ENCODE assay signal across 12 cellular contexts in the genomic region with DNA sequence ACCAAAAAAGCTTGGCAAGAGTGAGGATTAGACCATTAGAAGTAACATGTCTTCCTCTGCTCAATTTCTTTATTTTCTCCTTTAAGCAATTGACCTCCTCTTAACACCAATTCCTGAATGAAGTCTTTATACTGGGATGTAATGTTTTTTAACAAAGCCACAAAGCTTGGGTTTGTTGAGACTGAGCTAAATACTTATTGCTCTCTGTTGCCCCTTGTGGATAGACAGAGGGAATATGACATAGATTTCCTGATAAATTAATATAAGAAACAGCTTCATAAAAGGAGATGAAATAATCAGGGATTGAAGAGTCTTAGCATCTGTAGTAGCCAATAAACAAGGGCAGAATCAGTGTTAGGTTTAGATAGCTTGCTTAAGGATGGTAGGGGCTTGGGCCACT. TPM values are rescaled to one million over a fixed set of nuclear protein-coding genes. Genes with fewer than 3 reads are reported as not detected.
DNase-seq lines count a peak whose midpoint lies in the region; ATAC-seq, FAIRE-seq and TF ChIP-seq lines count a peak whose summit lies in the region.
"Had no signal": no experiment of that assay in that cellular context is flagged by ENCODE, and none has a peak within 500 bp of the region (broad histone marks: within the 10 kb centered on the region; RNA-seq: fewer than 3 reads in every experiment).

No MANE protein-coding gene starts in this region.

- no peaks in the 10 kb centered on the region for H3K4me1 ChIP-seq in A549
- H3K4me1 ChIP-seq in GM23248 (ENCODE audit: insufficient read depth): no peaks in the 10 kb centered on the region
- H3K4me1 ChIP-seq in SK-N-SH (ENCODE audit: control insufficient read depth in 1 of 2, insufficient read depth in 2 of 2, low read depth in 1 of 2, low read length in 1 of 2): no peaks in the 10 kb centered on the region
- no peaks in the 10 kb centered on the region for H3K4me1 ChIP-seq in hepatocyte (ENCODE audit: insufficient read depth)
- H3K4me1 ChIP-seq: esophagus squamous epithelium had no signal

- POLR2A ChIA-PET in A549 (lab: Yijun Ruan, JAX) (no interaction called here), SK-N-SH (lab: Yijun Ruan, JAX) (no interaction called here)

- in situ Hi-C loops in GM23248 (cut with MboI): no loop called here

- no peak overlapping the region for H3K27ac ChIP-seq in A549
- H3K27ac ChIP-seq in GM23248: no peak overlapping the region
- H3K27ac ChIP-seq in SK-N-SH (ENCODE audit: low read depth in 2 of 2, low read length in 1 of 2): no peak overlapping the region
- no peak overlapping the region for H3K27ac ChIP-seq in hepatocyte
- H3K27ac ChIP-seq: esophagus squamous epithelium had no signal

- H3K9me2 ChIP-seq in GM23248 (ENCODE audit: insufficient read depth) (no peaks in the 10 kb centered on the region), SK-N-SH (no peaks in the 10 kb centered on the region), hepatocyte (replicated peaks; ENCODE audit: insufficient read depth) (peaks cover 3% of the 10 kb centered on the region)

- H3K4me3 ChIP-seq in A549 (no peak overlapping the region), GM23248 (no peak overlapping the region), SK-N-SH (ENCODE audit: low read depth in 2 of 2, low read length in 1 of 2) (no peak overlapping the region), hepatocyte (no peak overlapping the region), lower leg skin (ENCODE audit: low read depth, poor library complexity, severe bottlenecking) (no peak overlapping the region)
- H3K4me3 ChIP-seq: esophagus squamous epithelium, mucosa of descending colon had no signal

- H3K27me3 ChIP-seq in GM23248 (replicated peaks; ENCODE audit: insufficient read depth) (no peaks in the 10 kb centered on the region), SK-N-SH (ENCODE audit: insufficient read depth) (no peaks in the 10 kb centered on the region), hepatocyte (no peaks in the 10 kb centered on the region)
- H3K27me3 ChIP-seq: esophagus squamous epithelium had no signal

- peak; percentile 91 for FAIRE-seq in A549 (lab: Jason Lieb, UNC)
- FAIRE-seq: HTR-8/SVneo had no signal

- TF ChIP-seq RAD21 in A549 (conservative IDR thresholded peaks at IDR 0.05 in 1 of 2, IDR thresholded peaks at IDR 0.05 in 1 of 2) (no peak), SK-N-SH (IDR thresholded peaks at IDR 0.05; ENCODE audit: low read length) (peak; percentile 8; the same call in 1 of the 2 replicates)

- ATAC-seq in A549: peak in 1 of 2 experiments; percentile 38; a peak in 1 of 6 replicates
- no peak for ATAC-seq in GM21447 (IDR thresholded peaks at IDR 0.05; ENCODE audit: unreplicated experiment)
- ATAC-seq: mucosa of descending colon had no signal

- intact Hi-C loops in lower leg skin (cut with DNase I; ENCODE audit: low total_unique reads): no loop called here

- DNase-seq in A549 (ENCODE audit: low read depth in 1 of 2, low spot score in 1 of 2): no peak
- DNase-seq in GM23248: peak; percentile 17
- DNase-seq in SK-N-SH: peak; percentile 15
- no peak for DNase-seq in hepatocyte (ENCODE audit: low spot score)
- DNase-seq in mucosa of gallbladder (ENCODE audit: low spot score): no peak
- no peak for DNase-seq in lower leg skin (ENCODE audit: low spot score in 2 of 2)
- DNase-seq in stimulated activated CD4-positive, alpha-beta T cell treated with anti-CD3 and anti-CD28 coated beads, Interleukin-12 subunit alpha, Interleukin-12 subunit beta, amount 100 ng/mL, for 4 hours: no peak
- DNase-seq: activated naive CD8-positive, alpha-beta T cell treated with anti-CD3 and anti-CD28 coated beads, Interleukin-2, amount 10 ng/mL, durations not matched to agents 7 days and 5 days; esophagus squamous epithelium; mucosa of descending colon had no signal

- CTCF ChIA-PET in A549 (lab: Yijun Ruan, JAX) (interaction anchor here (1.0 kb wide), 1 partner anchor 12 kb away, joined by 3 read pairs; no protein-coding TSS in a partner anchor), SK-N-SH (lab: Yijun Ruan, JAX) (interaction anchor here (0.5 to 1.1 kb wide), 7 partner anchors 9 to 268 kb away, joined by 3 to 5 read pairs (median 3); no protein-coding TSS in a partner anchor)

- H3K4me2 ChIP-seq in A549 (no peak overlapping the region), GM23248 (ENCODE audit: unreplicated experiment) (no peak overlapping the region), SK-N-SH (no peak overlapping the region), hepatocyte (no peak overlapping the region)

- H4K20me1 ChIP-seq in GM23248 (ENCODE audit: insufficient read depth) (no peaks in the 10 kb centered on the region), SK-N-SH (ENCODE audit: insufficient read depth) (no peaks in the 10 kb centered on the region), hepatocyte (ENCODE audit: insufficient read depth, poor library complexity, severe bottlenecking) (no peaks in the 10 kb centered on the region)

- H3K79me2 ChIP-seq in GM23248 (ENCODE audit: insufficient read depth) (no peaks in the 10 kb centered on the region), SK-N-SH (ENCODE audit: insufficient read depth) (no peaks in the 10 kb centered on the region), hepatocyte (no peaks in the 10 kb centered on the region)

- no peaks in the 10 kb centered on the region for H3K9me3 ChIP-seq in A549
- H3K9me3 ChIP-seq in GM23248 (ENCODE audit: low read depth): no peaks in the 10 kb centered on the region
- no peaks in the 10 kb centered on the region for H3K9me3 ChIP-seq in SK-N-SH
- H3K9me3 ChIP-seq in hepatocyte (ENCODE audit: low read depth): no peaks in the 10 kb centered on the region
- H3K9me3 ChIP-seq: mucosa of descending colon had no signal

- TF ChIP-seq POLR2A in A549 (IDR thresholded peaks at IDR 0.05; ENCODE audit: low read length) (no peak), lower leg skin (IDR thresholded peaks at IDR 0.05) (no peak)

- H2AFZ ChIP-seq in GM23248 (no peak overlapping the region), SK-N-SH (ENCODE audit: low read depth) (no peak overlapping the region), hepatocyte (no peak overlapping the region)

- TF ChIP-seq CTCF in A549 (IDR thresholded peaks at IDR 0.05) (peak; percentile 25; the same call in 2 of the 3 replicates), SK-N-SH (IDR thresholded peaks at IDR 0.05) (peak; percentile 60), hepatocyte (IDR thresholded peaks at IDR 0.05; ENCODE audit: poor library complexity) (peak; percentile 14), lower leg skin (IDR thresholded peaks at IDR 0.05) (no peak)

- TF ChIP-seq EP300 in A549 (IDR thresholded peaks at IDR 0.05) (no peak), SK-N-SH (IDR thresholded peaks at IDR 0.05; ENCODE audit: borderline replicate concordance in 1 of 2, low read depth in 1 of 2, low read length in 1 of 2) (no peak)

- H3K9ac ChIP-seq in GM23248: no peak overlapping the region
- H3K9ac ChIP-seq in SK-N-SH: no peak overlapping the region

- H3K36me3 ChIP-seq in GM23248 (ENCODE audit: low read depth) (no peaks in the 10 kb centered on the region), SK-N-SH (replicated peaks in 1 of 2; ENCODE audit: control insufficient read depth in 1 of 2, insufficient read depth in 2 of 2, low read length in 1 of 2) (no peaks in the 10 kb centered on the region), hepatocyte (replicated peaks; ENCODE audit: insufficient read depth, low read depth) (no peaks in the 10 kb centered on the region)
- H3K36me3 ChIP-seq: esophagus squamous epithelium had no signal

- no peaks in the 10 kb centered on the region for H3F3A ChIP-seq in GM23248 (ENCODE audit: insufficient read depth)
- H3F3A ChIP-seq in SK-N-SH (replicated peaks; ENCODE audit: insufficient read depth): no peaks in the 10 kb centered on the region

TF ChIP-seq in A549, 52 proteins besides CTCF, POLR2A, EP300 and RAD21 (continues in another document):
- TF ChIP-seq, protein P1, sequence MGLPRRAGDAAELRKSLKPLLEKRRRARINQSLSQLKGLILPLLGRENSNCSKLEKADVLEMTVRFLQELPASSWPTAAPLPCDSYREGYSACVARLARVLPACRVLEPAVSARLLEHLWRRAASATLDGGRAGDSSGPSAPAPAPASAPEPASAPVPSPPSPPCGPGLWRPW (IDR thresholded peaks at IDR 0.05): no peak
- TF ChIP-seq EHMT2 (IDR thresholded peaks at IDR 0.05; ENCODE audit: low read depth): no peak
- TF ChIP-seq TFCP2L1 (CRISPR knock-in tag; IDR thresholded peaks at IDR 0.05): no peak

TF ChIP-seq in SK-N-SH, 30 proteins besides CTCF, POLR2A, EP300 and RAD21 (continues in another document):
- TF ChIP-seq, protein P2, sequence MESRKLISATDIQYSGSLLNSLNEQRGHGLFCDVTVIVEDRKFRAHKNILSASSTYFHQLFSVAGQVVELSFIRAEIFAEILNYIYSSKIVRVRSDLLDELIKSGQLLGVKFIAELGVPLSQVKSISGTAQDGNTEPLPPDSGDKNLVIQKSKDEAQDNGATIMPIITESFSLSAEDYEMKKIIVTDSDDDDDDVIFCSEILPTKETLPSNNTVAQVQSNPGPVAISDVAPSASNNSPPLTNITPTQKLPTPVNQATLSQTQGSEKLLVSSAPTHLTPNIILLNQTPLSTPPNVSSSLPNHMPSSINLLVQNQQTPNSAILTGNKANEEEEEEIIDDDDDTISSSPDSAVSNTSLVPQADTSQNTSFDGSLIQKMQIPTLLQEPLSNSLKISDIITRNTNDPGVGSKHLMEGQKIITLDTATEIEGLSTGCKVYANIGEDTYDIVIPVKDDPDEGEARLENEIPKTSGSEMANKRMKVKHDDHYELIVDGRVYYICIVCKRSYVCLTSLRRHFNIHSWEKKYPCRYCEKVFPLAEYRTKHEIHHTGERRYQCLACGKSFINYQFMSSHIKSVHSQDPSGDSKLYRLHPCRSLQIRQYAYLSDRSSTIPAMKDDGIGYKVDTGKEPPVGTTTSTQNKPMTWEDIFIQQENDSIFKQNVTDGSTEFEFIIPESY (IDR thresholded peaks at IDR 0.05; ENCODE audit: borderline replicate concordance, low read depth): no peak

RNA-seq across cellular contexts. Expression of gene CCDC160, which starts 57.6 kb away (rescaled TPM):
- polyA plus RNA-seq in A549 (2011; rRNA removed): 0.09 TPM in 1 of 2 replicates, not detected in the other
- polyA plus RNA-seq in A549 (2012; cell fraction: cytosol; rRNA removed): not detected in 2 replicates
- polyA plus RNA-seq in A549 (2012; cell fraction: nucleus; rRNA removed): not detected in 2 replicates
- polyA plus RNA-seq in A549 (2017; fragmentation: RNase III; extraction: RNeasy Plus Mini Kit Qiagen cat#74134 plus additional on column Dnase treatment): 0.07 TPM in 1 of 3 replicates, not detected in the others
- not detected in 2 replicates for polyA minus RNA-seq in A549 (2011; rRNA and poly(A)+ RNA removed)
- not detected in 2 replicates for total RNA-seq in GM23248 (2014; rRNA removed; shearing (Covaris generic))
- not detected in 2 replicates for polyA plus RNA-seq in GM23248 (2016; fragmentation: Nextera tagmentation; extraction: Ambion mirVana)
- polyA plus RNA-seq in SK-N-SH (2012; rRNA removed): not detected in 2 replicates
- 0.04 TPM in 1 of 2 replicates, not detected in the other for polyA plus RNA-seq in SK-N-SH (2012; cell fraction: cytosol; rRNA removed)
- not detected in 2 replicates for polyA plus RNA-seq in SK-N-SH (2012; cell fraction: nucleus; rRNA removed)
- 0.47 and 0.84 TPM in 2 replicates for total RNA-seq in hepatocyte
- polyA plus RNA-seq in hepatocyte: 1.9 TPM in 1 of 2 replicates, not detected in the other
- total RNA-seq in mucosa of gallbladder: 2.3 TPM
- total RNA-seq in lower leg skin: 1 to 10 TPM in 1 of 4 donors, under 1 TPM in 3; 0.25 to 2.1 (median 0.51) TPM
- total RNA-seq: activated naive CD8-positive, alpha-beta T cell treated with anti-CD3 and anti-CD28 coated beads, Interleukin-2, amount 10 ng/mL, durations not matched to agents 7 days and 5 days had no signal

Comparison
In these comparisons a context has a peak if more than half of its experiments do, and no peak if none do; other contexts are left out.
1. DNase-seq: peak in GM23248 (single experiment) and SK-N-SH (single experiment); none in A549 (0 of 2), hepatocyte (single experiment), mucosa of gallbladder (single experiment), lower leg skin (0 of 2) and stimulated activated CD4-positive, alpha-beta T cell treated with anti-CD3 and anti-CD28 coated beads, Interleukin-12 subunit alpha, Interleukin-12 subunit beta, amount 100 ng/mL, for 4 hours (single experiment).
2. CTCF ChIP-seq: peak in A549 (single experiment), SK-N-SH (single experiment) and hepatocyte (single experiment); none in lower leg skin (0 of 3).
3. Of the 12 proteins assayed by ChIP-seq in both A549 and SK-N-SH: peak only in A549: none; only in SK-N-SH: RAD21; in both: CTCF; in neither: 10.